In genomic region chr5:52693279-52693678, GRCh38 we compare ENCODE assay signal across 8 cellular contexts.
A peak's percentile ranks its signal among the peaks of the same experiment; 100 is the strongest.
DNase-seq lines count a peak whose midpoint lies in the region; ATAC-seq, FAIRE-seq and TF ChIP-seq lines count a peak whose summit lies in the region.

No MANE protein-coding gene starts in this region.

- FAIRE-seq in islet of Langerhans (lab: Jason Lieb, UNC): peak; percentile 5

- no peak overlapping the region for H3K4me3 ChIP-seq in adrenal gland
- no peak overlapping the region for H3K4me3 ChIP-seq in thoracic aorta

- H3K27ac ChIP-seq in 22Rv1 (no peak overlapping the region), adrenal gland (no peak overlapping the region), thoracic aorta (peak overlapping the region in 1 of 2 donors; percentile 54)

- H3K9me3 ChIP-seq in adrenal gland (replicated peaks in 1 of 3) (no peaks in the 10 kb centered on the region), thoracic aorta (no peaks in the 10 kb centered on the region)

- no peaks in the 10 kb centered on the region for H3K27me3 ChIP-seq in adrenal gland
- no peaks in the 10 kb centered on the region for H3K27me3 ChIP-seq in thoracic aorta (replicated peaks; ENCODE audit: insufficient read depth)

- intact Hi-C loops in adrenal gland (cut with DNase I): loop anchor here (10.0 kb wide), 1 partner anchor 92 kb away; the partner anchor contains the start of genes ITGA1 (in 2 of the 2) and PELO (in 2 of the 2)

- DNase-seq in GM13977 (ENCODE audit: low spot score) (peak; percentile 11), HT-29 (ENCODE audit: low spot score) (peak; percentile 77), adrenal gland (peak; percentile 46 to 82 (median 66)), thoracic aorta (ENCODE audit: low spot score) (no peak), superior temporal gyrus (ENCODE audit: extremely low spot score) (no peak)

- H3K36me3 ChIP-seq in adrenal gland (replicated peaks in 1 of 2) (no peaks in the 10 kb centered on the region), thoracic aorta (no peaks in the 10 kb centered on the region)

- in situ Hi-C loops in GM13977 (cut with MboI; ENCODE audit: low pct_unique_long_range_greater_than_20kb, low sequenced_read_pairs, unreplicated experiment): no loop called here

- H3K4me1 ChIP-seq in adrenal gland (replicated peaks in 1 of 2) (peaks cover 0 to 40% of the 10 kb centered on the region in 2 donors), thoracic aorta (ENCODE audit: control insufficient read depth in 1 of 2, low read depth in 2 of 2) (peaks cover 22 to 50% of the 10 kb centered on the region in 2 donors)

- no peak for TF ChIP-seq POLR2A in adrenal gland (IDR thresholded peaks at IDR 0.05)

- TF ChIP-seq CTCF in 22Rv1 (IDR thresholded peaks at IDR 0.05): peak; percentile 61
- peak; percentile 78 for TF ChIP-seq CTCF in GM13977 (IDR thresholded peaks at IDR 0.05; ENCODE audit: extremely low read depth, insufficient read depth, missing control alignments)
- peak; percentile 54 to 76 (median 68) for TF ChIP-seq CTCF in adrenal gland (IDR thresholded peaks at IDR 0.05)
- TF ChIP-seq CTCF in thoracic aorta (IDR thresholded peaks at IDR 0.05): peak; percentile 48

- ATAC-seq in thoracic aorta (ENCODE audit: insufficient number of reproducible peaks, low FRiP score, low read depth) (no peak), GM19455 (IDR thresholded peaks at IDR 0.05; ENCODE audit: unreplicated experiment) (no peak)

Comparison
In these comparisons a context has a peak if more than half of its experiments do, and no peak if none do; other contexts are left out.
1. DNase-seq: peak in GM13977 (single experiment), HT-29 (single experiment) and adrenal gland (7 of 7); none in thoracic aorta (single experiment) and superior temporal gyrus (single experiment).
2. Peak in every context shown above with its lines, with median percentiles within 50 percentile points of each other: CTCF ChIP-seq.